In genomic region chr12:105897311-105897725, GRCh38 we compare ENCODE assay signal across 1 cellular context.
TF ChIP-seq lines count a peak whose summit lies in the region.

No MANE protein-coding gene starts in this region.

TF ChIP-seq in K562, 482 proteins besides CTCF, POLR2A, EP300 and RAD21:
- TF ChIP-seq ZBED1 (IDR thresholded peaks at IDR 0.05) (no peak), PCBP1 (IDR thresholded peaks at IDR 0.05; ENCODE audit: low read depth, low read length, poor library complexity, severe bottlenecking) (no peak), ZFPM2 (CRISPR knock-in tag; IDR thresholded peaks at IDR 0.05) (no peak), ZFP36 (IDR thresholded peaks at IDR 0.05; ENCODE audit: low read depth, low read length, partially characterized antibody) (no peak), ZFP30 (CRISPR knock-in tag; IDR thresholded peaks at IDR 0.05; ENCODE audit: borderline replicate concordance) (no peak), FOXJ3 (CRISPR knock-in tag; IDR thresholded peaks at IDR 0.05) (no peak), ZMIZ1 (IDR thresholded peaks at IDR 0.05; ENCODE audit: low read depth in 2 of 2, low read length in 2 of 2) (no peak), SNRNP70 (optimal IDR thresholded peaks at IDR 0.05; ENCODE audit: low read depth, low read length) (no peak)
